In the genomic region with DNA sequence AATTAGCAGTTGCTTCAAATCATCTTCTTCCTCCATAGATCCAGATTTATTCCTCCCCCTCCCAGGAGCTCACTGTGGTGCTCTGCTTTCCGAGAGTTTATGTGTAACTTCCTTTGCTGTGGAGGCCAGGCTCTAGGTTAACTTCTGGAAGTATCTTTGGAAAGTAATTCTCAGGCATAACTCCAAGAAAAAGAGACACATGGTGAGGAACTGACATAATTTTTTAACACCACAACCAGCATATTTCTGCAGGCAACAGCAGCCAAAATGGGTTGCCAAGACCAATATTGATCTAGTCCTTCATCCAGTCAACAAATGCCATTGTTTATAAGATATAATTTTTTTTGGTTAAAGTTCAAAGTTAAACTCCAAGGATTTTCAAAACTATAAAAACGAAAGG, we compare ENCODE assay signal across 13 cellular contexts.
DNase-seq lines count a peak whose midpoint lies in the region; ATAC-seq, FAIRE-seq and TF ChIP-seq lines count a peak whose summit lies in the region.
"Had no signal": no experiment of that assay in that cellular context is flagged by ENCODE, and none has a peak within 500 bp of the region (broad histone marks: within the 10 kb centered on the region; RNA-seq: fewer than 3 reads in every experiment).

No MANE protein-coding gene starts in this region.

- peak; percentile 77 for FAIRE-seq in pancreas (lab: Jason Lieb, UNC)

- 3 to 4% methylated on average over 2 of the region's 2 CpGs for WGBS in pancreas, 2 donors

- DNase-seq in AG08396 (ENCODE audit: low spot score) (peak; percentile 47), NCI-H69 (lab: John Stamatoyannopoulos, UW) (peak; percentile 11), fibroblast of mammary gland (ENCODE audit: low read depth) (peak; percentile 95), pancreas (peak in 3 of 6 donors; percentile 36 to 63 (median 52)), GM10266 (ENCODE audit: extremely low spot score) (no peak), NAMALWA (ENCODE audit: low spot score) (no peak)
- DNase-seq: activated CD4-positive, alpha-beta memory T cell treated with anti-CD3 and anti-CD28 coated beads, Interleukin-2, amount 10 ng/mL, durations not matched to agents 7 days and 5 days; anterior cingulate cortex; natural killer cell; upper lobe of right lung had no signal

- H3K27me3 ChIP-seq in pancreas, result no peaks in the 10 kb centered on the region
- H3K27me3 ChIP-seq: BLaER1, upper lobe of right lung had no signal

- intact Hi-C loops in pancreas (cut with DNase I), result no loop called here

- H3K9me3 ChIP-seq in pancreas, result no peaks in the 10 kb centered on the region
- H3K9me3 ChIP-seq: BLaER1, upper lobe of right lung had no signal

- peak overlapping the region in 2 of 4 donors; percentile 34 to 52 for H3K27ac ChIP-seq in pancreas
- H3K27ac ChIP-seq: BLaER1, upper lobe of right lung had no signal

- H3K4me3 ChIP-seq in fibroblast of mammary gland (ENCODE audit: control insufficient read depth, low read depth, low read length) (no peak overlapping the region), pancreas (no peak overlapping the region)
- H3K4me3 ChIP-seq: BLaER1, upper lobe of right lung had no signal

- TF ChIP-seq CTCF in fibroblast of mammary gland (conservative IDR thresholded peaks at IDR 0.05; ENCODE audit: control insufficient read depth, insufficient read depth, low read depth, low read length) (no peak), pancreas (IDR thresholded peaks at IDR 0.05) (no peak), GM10266 (IDR thresholded peaks at IDR 0.05; ENCODE audit: control insufficient read depth, insufficient read depth, low read depth, missing control alignments) (no peak)

- ATAC-seq in pancreas, result peak; percentile 55 to 71 (median 62)
- ATAC-seq in GM18520 (IDR thresholded peaks at IDR 0.05; ENCODE audit: unreplicated experiment), result no peak
- ATAC-seq in HG02678 (IDR thresholded peaks at IDR 0.05; ENCODE audit: unreplicated experiment), result no peak
- ATAC-seq: natural killer cell, upper lobe of right lung had no signal

- H3K4me1 ChIP-seq in pancreas, result peaks cover 28 to 31% (median 30%) of the 10 kb centered on the region in 3 donors
- H3K4me1 ChIP-seq: upper lobe of right lung had no signal

- H3K36me3 ChIP-seq in pancreas, result no peaks in the 10 kb centered on the region
- H3K36me3 ChIP-seq: BLaER1, upper lobe of right lung had no signal

Comparison
In these comparisons a context has a peak if more than half of its experiments do, and no peak if none do; other contexts are left out.
1. DNase-seq: peak in AG08396 (single experiment), NCI-H69 (single experiment) and fibroblast of mammary gland (single experiment); none in GM10266 (single experiment) and NAMALWA (single experiment).
2. ATAC-seq: peak in pancreas (4 of 4); none in GM18520 (single experiment) and HG02678 (single experiment).